ENCODE assay signal across 13 cellular contexts in genomic region chr10:117360994-117361667, GRCh38. TPM values are rescaled to one million over a fixed set of nuclear protein-coding genes. Genes with fewer than 3 reads are reported as not detected.
DNase-seq lines count a peak whose midpoint lies in the region; ATAC-seq, FAIRE-seq and TF ChIP-seq lines count a peak whose summit lies in the region.
"Had no signal": no experiment of that assay in that cellular context is flagged by ENCODE, and none has a peak within 500 bp of the region (broad histone marks: within the 10 kb centered on the region; RNA-seq: fewer than 3 reads in every experiment).

No MANE protein-coding gene starts in this region.

- TF ChIP-seq EP300 in SK-N-SH (IDR thresholded peaks at IDR 0.05; ENCODE audit: borderline replicate concordance in 1 of 2, low read depth in 1 of 2, low read length in 1 of 2) (no peak), HepG2 (IDR thresholded peaks at IDR 0.05; ENCODE audit: low read depth in 2 of 2, low read length in 2 of 2) (peak in 1 of 2 experiments; percentile 81; a peak in 2 of 4 replicates), HepG2 (CRISPR knock-in tag; IDR thresholded peaks at IDR 0.05; ENCODE audit: borderline replicate concordance) (no peak)

- no peak for TF ChIP-seq RAD21 in SK-N-SH (IDR thresholded peaks at IDR 0.05; ENCODE audit: low read length)
- no peak for TF ChIP-seq RAD21 in HepG2 (CRISPR knock-in tag; IDR thresholded peaks at IDR 0.05)

- no peak for TF ChIP-seq POLR2A in HepG2 (IDR thresholded peaks at IDR 0.05; ENCODE audit: insufficient read depth in 1 of 2, low read depth in 2 of 2, low read length in 2 of 2)

- no peaks in the 10 kb centered on the region for H3K36me3 ChIP-seq in SK-N-SH (replicated peaks in 1 of 2; ENCODE audit: control insufficient read depth in 1 of 2, insufficient read depth in 2 of 2, low read length in 1 of 2)
- H3K36me3 ChIP-seq in HepG2 (replicated peaks in 1 of 2; ENCODE audit: control insufficient read depth in 1 of 2, insufficient read depth in 2 of 2, low read length in 2 of 2), result no peaks in the 10 kb centered on the region

- no peak overlapping the region for H3K4me3 ChIP-seq in SK-N-SH (ENCODE audit: low read depth in 2 of 2, low read length in 1 of 2)
- H3K4me3 ChIP-seq in HepG2 (replicated peaks in 1 of 3; ENCODE audit: insufficient read depth in 1 of 3, low read depth in 2 of 3, low read length in 3 of 3), result peak overlapping the region; percentile 29 to 44 (median 33); a peak in 4 of 6 replicates

- H2AFZ ChIP-seq in SK-N-SH (ENCODE audit: low read depth) (no peak overlapping the region), HepG2 (ENCODE audit: low read length) (no peak overlapping the region)

- intact Hi-C loops in HepG2 (cut with micrococcal nuclease; ENCODE audit: unreplicated experiment) (no loop called here), Calu3 (cut with micrococcal nuclease; ENCODE audit: unreplicated experiment) (loop anchor here (5.0 kb wide), 1 partner anchor 39 kb away; no protein-coding TSS in a partner anchor)

- in situ Hi-C loops in HepG2 (cut with HindIII; ENCODE audit: extremely low pct_ligation_motif_present, low pct_unique_long_range_greater_than_20kb), result no loop called here

- H4K20me1 ChIP-seq in SK-N-SH (ENCODE audit: insufficient read depth) (peaks cover 63% of the 10 kb centered on the region), HepG2 (ENCODE audit: insufficient read depth, low read length) (0 out of 2 replicates have a peak, but pooled peaks cover 15% of the 10 kb centered on the region)

- peaks cover 5% of the 10 kb centered on the region for H3K36me3 Mint-ChIP-seq in Calu3 (ENCODE audit: insufficient read depth, unreplicated experiment)

- H3K4me1 ChIP-seq in SK-N-SH (ENCODE audit: control insufficient read depth in 1 of 2, insufficient read depth in 2 of 2, low read depth in 1 of 2, low read length in 1 of 2), result peaks cover 0 to 37% of the 10 kb centered on the region in 2 experiments; a peak in 3 of 4 replicates
- H3K4me1 ChIP-seq in HepG2 (ENCODE audit: insufficient read depth, low read length), result peaks cover 75% of the 10 kb centered on the region

- no peaks in the 10 kb centered on the region for H3K9me3 Mint-ChIP-seq in Calu3 (ENCODE audit: low read depth, unreplicated experiment)

- CTCF ChIA-PET in SK-N-SH (lab: Yijun Ruan, JAX) (interaction anchor here (1.6 to 3.2 kb wide), 4 partner anchors 10 to 144 kb away, joined by 4 to 17 read pairs (median 12); no protein-coding TSS in a partner anchor), HepG2 (lab: Yijun Ruan, JAX; ENCODE audit: low intra/inter-chr PET ratio, low total read pairs) (no interaction called here), Calu3 (lab: Charles Lee) (interaction anchor here (1.2 kb wide), 1 partner anchor 10 kb away, joined by 4 read pairs; no protein-coding TSS in a partner anchor)

- H3K4me1 Mint-ChIP-seq in Calu3 (ENCODE audit: low read depth, unreplicated experiment), result peaks cover 34% of the 10 kb centered on the region

- H3K27me3 Mint-ChIP-seq in Calu3 (ENCODE audit: unreplicated experiment), result no peaks in the 10 kb centered on the region

- H3K27me3 ChIP-seq in SK-N-SH (ENCODE audit: insufficient read depth) (no peaks in the 10 kb centered on the region), HepG2 (ENCODE audit: control insufficient read depth in 1 of 2, insufficient read depth in 2 of 2, low read length in 2 of 2) (no peaks in the 10 kb centered on the region)

- no peak for TF ChIP-seq CTCF in SK-N-SH (IDR thresholded peaks at IDR 0.05)
- no peak for TF ChIP-seq CTCF in HepG2 (CRISPR knock-in tag; IDR thresholded peaks at IDR 0.05)
- no peak for TF ChIP-seq CTCF in Calu3 (IDR thresholded peaks at IDR 0.05; ENCODE audit: unreplicated experiment)

- H3K79me2 ChIP-seq in SK-N-SH (ENCODE audit: insufficient read depth) (peaks cover 91% of the 10 kb centered on the region), HepG2 (ENCODE audit: insufficient read depth, low read length) (peaks cover 96% of the 10 kb centered on the region)

- ATAC-seq in GM18867 (IDR thresholded peaks at IDR 0.05; ENCODE audit: unreplicated experiment) (peak; percentile 49), HG02678 (IDR thresholded peaks at IDR 0.05; ENCODE audit: unreplicated experiment) (peak; percentile 48), HepG2 (peak; percentile 99), HG02571 (IDR thresholded peaks at IDR 0.05; ENCODE audit: unreplicated experiment) (no peak)
- ATAC-seq: left cardiac atrium, Panc1, sciatic nerve had no signal

- FAIRE-seq in HepG2 (lab: Jason Lieb, UNC), result peak; percentile 46

- H3K9me2 ChIP-seq in SK-N-SH, result no peaks in the 10 kb centered on the region

- H3K9me3 ChIP-seq in SK-N-SH (no peaks in the 10 kb centered on the region), HepG2 (ENCODE audit: low read length) (no peaks in the 10 kb centered on the region)

- DNase-seq in SK-N-SH (no peak), HepG2 (ENCODE audit: low spot score) (peak; percentile 85), Calu3 (no peak), UCSD-AML1 (lab: John Stamatoyannopoulos, UW; ENCODE audit: unreplicated experiment) (no peak), germinal center (ENCODE audit: low spot score) (no peak)
- DNase-seq: left cardiac atrium; MV-4-11; stimulated activated naive CD4-positive, alpha-beta T cell treated with Interleukin-2 at 50 U/mL for 16 hours had no signal

- TSS peak; percentile 11 for BruUV-seq in HepG2 (replicated peaks; lab: Mats Ljungman, UMichigan)
- BruUV-seq in Calu3 (replicated peaks; lab: Mats Ljungman, UMichigan), result no TSS peak

- H3K4me3 Mint-ChIP-seq in Calu3 (ENCODE audit: low read depth, unreplicated experiment), result no peak overlapping the region

- peaks cover 27% of the 10 kb centered on the region for H3F3A ChIP-seq in SK-N-SH (replicated peaks; ENCODE audit: insufficient read depth)

- peak overlapping the region in 1 of 2 experiments; percentile 30; a peak in 3 of 4 replicates for H3K27ac ChIP-seq in SK-N-SH (ENCODE audit: low read depth in 2 of 2, low read length in 1 of 2)
- peak overlapping the region; percentile 73 for H3K27ac ChIP-seq in HepG2 (ENCODE audit: extremely low read length, insufficient read depth, low read length)

- POLR2A ChIA-PET in SK-N-SH (lab: Yijun Ruan, JAX) (no interaction called here), HepG2 (lab: Yijun Ruan, JAX) (interaction anchor here (1.5 to 2.4 kb wide), 2 partner anchors 10 to 13 kb away, joined by 5 to 9 read pairs; no protein-coding TSS in a partner anchor)

- 15% methylated on average over 3 of the region's 3 CpGs for WGBS in SK-N-SH (ENCODE audit: low lambda C conversion rate)
- WGBS in HepG2 (ENCODE audit: low lambda C conversion rate), result 0% methylated on average over 3 of the region's 3 CpGs

- H3K9ac ChIP-seq in SK-N-SH (no peak overlapping the region), HepG2 (ENCODE audit: insufficient read depth, low read depth, low read length) (no peak overlapping the region)

- H3K4me2 ChIP-seq in SK-N-SH (no peak overlapping the region), HepG2 (ENCODE audit: low read depth, low read length) (peak overlapping the region; percentile 71)

- H3K27ac Mint-ChIP-seq in Calu3 (ENCODE audit: unreplicated experiment), result no peak overlapping the region

TF ChIP-seq in SK-N-SH, 30 proteins besides CTCF, POLR2A, EP300 and RAD21 (continues in another document):
- TF ChIP-seq NFIC (IDR thresholded peaks at IDR 0.05; ENCODE audit: borderline replicate concordance), result peak; percentile 24; the same call in 1 of the 2 replicates

TF ChIP-seq in HepG2, 621 proteins besides CTCF, POLR2A, EP300 and RAD21 (continues in another document):
- TF ChIP-seq PHF21A (CRISPR knock-in tag; IDR thresholded peaks at IDR 0.05) (peak; percentile 24; the same call in 1 of the 2 replicates), ZNF292 (CRISPR knock-in tag; IDR thresholded peaks at IDR 0.05; ENCODE audit: borderline replicate concordance, low read depth) (0 out of 2 replicates have a peak, but pooled peaks have one; percentile 38), THAP11 (CRISPR knock-in tag; IDR thresholded peaks at IDR 0.05) (0 out of 2 replicates have a peak, but pooled peaks have one; percentile 19), CREM (IDR thresholded peaks at IDR 0.05) (peak; percentile 81), CREM (CRISPR knock-in tag; IDR thresholded peaks at IDR 0.05) (no peak)

RNA-seq across cellular contexts. Expression of gene PDZD8, which starts 14.1 kb away (rescaled TPM):
- polyA plus RNA-seq in SK-N-SH (2012; rRNA removed) (6.6 and 8.4 TPM in 2 replicates), HepG2 (2011; rRNA removed) (8.2 and 11.2 TPM in 2 replicates)
- 9.1 and 10.7 TPM in 2 replicates for polyA plus RNA-seq in SK-N-SH (2012; cell fraction: cytosol; rRNA removed)
- 2.4 and 5.3 TPM in 2 replicates for polyA plus RNA-seq in SK-N-SH (2012; cell fraction: nucleus; rRNA removed)
- total RNA-seq in HepG2 (2016; rRNA removed; fragmentation: Illumina TruSeq; extraction: Trizol) (32.0 and 34.2 TPM in 2 replicates), Calu3 (2022) (44.4 and 45.0 TPM in 2 replicates)
- 1.8 and 3.3 TPM in 2 replicates for total RNA-seq in HepG2 (2016; cell fraction: cytosol; rRNA removed; fragmentation: Illumina TruSeq; extraction: Trizol; ENCODE audit: low read depth)
- 30.1 and 30.9 TPM in 2 replicates for total RNA-seq in HepG2 (2016; cell fraction: insoluble cytoplasmic fraction; rRNA removed; fragmentation: Illumina TruSeq; extraction: Trizol)
- 22.1 and 23.4 TPM in 2 replicates for total RNA-seq in HepG2 (2016; cell fraction: membrane; rRNA removed; fragmentation: Illumina TruSeq; extraction: Trizol)
- total RNA-seq in HepG2 (2016; cell fraction: nucleus; rRNA removed; fragmentation: Illumina TruSeq; extraction: Trizol), result 34.9 and 35.6 TPM in 2 replicates
- 5.4 and 9.0 TPM in 2 replicates for polyA plus RNA-seq in HepG2 (2011; cell fraction: cytosol; rRNA removed)
- polyA plus RNA-seq in HepG2 (2011; cell fraction: nucleus; rRNA removed), result 4.6 and 5.6 TPM in 2 replicates
- polyA plus RNA-seq in HepG2 (2012), result 13.9 and 14.8 TPM in 2 replicates
- 1.5 and 2.0 TPM in 2 replicates for polyA plus RNA-seq in HepG2 (2016; cell fraction: cytosol; fragmentation: Illumina TruSeq; extraction: Trizol; ENCODE audit: low read depth)
- polyA plus RNA-seq in HepG2 (2016; cell fraction: insoluble cytoplasmic fraction; fragmentation: Illumina TruSeq; extraction: Trizol; ENCODE audit: low read depth), result 20.4 and 20.5 TPM in 2 replicates
- polyA plus RNA-seq in HepG2 (2016; cell fraction: membrane; fragmentation: Illumina TruSeq; extraction: Trizol; ENCODE audit: low read depth), result 9.6 and 10.4 TPM in 2 replicates
- polyA plus RNA-seq in HepG2 (2016; cell fraction: nucleus; fragmentation: Illumina TruSeq; extraction: Trizol; ENCODE audit: insufficient read depth, low read depth), result 17.1 and 18.4 TPM in 2 replicates
- 21.5 and 39.5 TPM in 2 replicates for polyA minus RNA-seq in HepG2 (2011; rRNA and poly(A)+ RNA removed; ENCODE audit: low replicate concordance)
- polyA minus RNA-seq in HepG2 (2011; cell fraction: cytosol; rRNA and poly(A)+ RNA removed), result 38.4 and 49.5 TPM in 2 replicates
- 38.2 and 59.4 TPM in 2 replicates for polyA minus RNA-seq in HepG2 (2011; cell fraction: nucleus; rRNA and poly(A)+ RNA removed)

Comparison
In these comparisons a context has a peak if more than half of its experiments do, and no peak if none do; other contexts are left out.
1. H3K4me3 ChIP-seq: peak in HepG2 (3 of 3); none in SK-N-SH (0 of 2).